In genomic region chr13:52615817-52616216, GRCh38 we compare ENCODE assay signal across 11 cellular contexts. TPM values are rescaled to one million over a fixed set of nuclear protein-coding genes. Genes with fewer than 3 reads are reported as not detected.
A peak's percentile ranks its signal among the peaks of the same experiment; 100 is the strongest.
DNase-seq lines count a peak whose midpoint lies in the region; ATAC-seq and TF ChIP-seq lines count a peak whose summit lies in the region.
"Had no signal": no experiment of that assay in that cellular context is flagged by ENCODE, and none has a peak within 500 bp of the region (broad histone marks: within the 10 kb centered on the region; RNA-seq: fewer than 3 reads in every experiment).

No MANE protein-coding gene starts in this region.

- no peaks in the 10 kb centered on the region for H3K9me3 Mint-ChIP-seq in effector memory CD8-positive, alpha-beta T cell

- H3K36me3 Mint-ChIP-seq in effector memory CD8-positive, alpha-beta T cell (ENCODE audit: insufficient read depth): peaks cover 12% of the 10 kb centered on the region

- CTCF ChIA-PET in OCI-LY7 (lab: Charles Lee; ENCODE audit: unreplicated experiment): no interaction called here

- no peaks in the 10 kb centered on the region for H3K9me3 ChIP-seq in BE2C
- H3K9me3 ChIP-seq in OCI-LY7 (ENCODE audit: low read length): no peaks in the 10 kb centered on the region
- H3K9me3 ChIP-seq: SJSA1 had no signal

- no peak overlapping the region for H3K4me3 ChIP-seq in BE2C (ENCODE audit: low read depth, low read length)
- no peak overlapping the region for H3K4me3 ChIP-seq in GM12865 (ENCODE audit: low read depth, low read length)
- no peak overlapping the region for H3K4me3 ChIP-seq in OCI-LY7 (ENCODE audit: low read depth, low read length, poor library complexity, severe bottlenecking)
- H3K4me3 ChIP-seq: SJSA1 had no signal

- H3K27ac Mint-ChIP-seq in effector memory CD8-positive, alpha-beta T cell: peak overlapping the region; percentile 96 to 97

- intact Hi-C loops in OCI-LY7 (cut with micrococcal nuclease; ENCODE audit: unreplicated experiment): loop anchor here (5.0 to 10.0 kb wide), 2 partner anchors 164 to 539 kb away; partner anchors contain the start of gene VPS36

- no peak overlapping the region for H3K27ac ChIP-seq in OCI-LY7 (ENCODE audit: low read depth, low read length, poor library complexity, severe bottlenecking)
- H3K27ac ChIP-seq: SJSA1 had no signal

- peak overlapping the region; percentile 96 to 99 for H3K4me3 Mint-ChIP-seq in effector memory CD8-positive, alpha-beta T cell

- H3K4me1 ChIP-seq in BE2C (no peaks in the 10 kb centered on the region), OCI-LY7 (ENCODE audit: insufficient read depth, low read length, poor library complexity, severe bottlenecking) (peaks cover 25% of the 10 kb centered on the region)
- H3K4me1 ChIP-seq: SJSA1 had no signal

- H3K4me1 Mint-ChIP-seq in effector memory CD8-positive, alpha-beta T cell (ENCODE audit: low read depth in 2 of 2): peaks cover 21 to 23% of the 10 kb centered on the region in 2 donors

- no TSS peak for BruUV-seq in OCI-LY7 (replicated peaks; lab: Mats Ljungman, UMichigan)

- peaks cover 8% of the 10 kb centered on the region; the same call in 1 of the 2 replicates for H4K20me1 ChIP-seq in OCI-LY7 (ENCODE audit: insufficient read depth, low read length)

- ATAC-seq in effector memory CD8-positive, alpha-beta T cell (replicated peaks): no peak
- ATAC-seq in HG02973 (IDR thresholded peaks at IDR 0.05; ENCODE audit: unreplicated experiment): no peak
- ATAC-seq in GM19328 (IDR thresholded peaks at IDR 0.05; ENCODE audit: unreplicated experiment): no peak

- peaks cover 30% of the 10 kb centered on the region for H3K79me2 ChIP-seq in OCI-LY7 (ENCODE audit: insufficient read depth, low read depth, low read length)

- no peaks in the 10 kb centered on the region for H3K36me3 ChIP-seq in BE2C
- peaks cover 7% of the 10 kb centered on the region; the same call in 1 of the 2 replicates for H3K36me3 ChIP-seq in OCI-LY7 (ENCODE audit: insufficient read depth, low read length)
- H3K36me3 ChIP-seq: SJSA1 had no signal

- DNase-seq in BE2C (no peak), GM12865 (ENCODE audit: low read depth) (peak; percentile 31), OCI-LY7 (ENCODE audit: low spot score) (peak; percentile 50), NCI-H1417 (lab: John Stamatoyannopoulos, UW) (no peak)
- DNase-seq in effector memory CD8-positive, alpha-beta T cell: no peak
- no peak for DNase-seq in stimulated activated naive CD4-positive, alpha-beta T cell (lab: John Stamatoyannopoulos, UW)
- DNase-seq: activated CD8-positive, alpha-beta memory T cell treated with anti-CD3 and anti-CD28 coated beads, Interleukin-2, amount 50 U/mL, for 4 hours; caudate nucleus had no signal

- POLR2A ChIA-PET in OCI-LY7 (lab: Charles Lee): interaction anchor here (0.8 to 2.7 kb wide), 4 partner anchors 9 to 41 kb away, joined by 3 to 46 read pairs (median 10); partner anchors contain the start of gene SUGT1

- peaks cover 7 to 8% of the 10 kb centered on the region in 2 donors for H3K27me3 Mint-ChIP-seq in effector memory CD8-positive, alpha-beta T cell

- H3K4me2 ChIP-seq in OCI-LY7 (ENCODE audit: low read length): no peak overlapping the region; the same call in 1 of the 2 replicates

- H2AFZ ChIP-seq in OCI-LY7 (ENCODE audit: low read length): peak overlapping the region; percentile 64; the same call in 1 of the 2 replicates

- TF ChIP-seq CTCF in BE2C (IDR thresholded peaks at IDR 0.05; ENCODE audit: low read depth, low read length) (0 out of 2 replicates have a peak, but pooled peaks have one; percentile 3), GM12865 (IDR thresholded peaks at IDR 0.05; ENCODE audit: insufficient read depth, low read depth, low read length, missing control alignments) (no peak), OCI-LY7 (conservative IDR thresholded peaks at IDR 0.05; ENCODE audit: low read length) (no peak; the same call in 1 of the 2 replicates)

- no peaks in the 10 kb centered on the region for H3K27me3 ChIP-seq in BE2C
- H3K27me3 ChIP-seq: SJSA1 had no signal

- no peaks in the 10 kb centered on the region for H3K9me2 ChIP-seq in OCI-LY7 (ENCODE audit: insufficient read depth, low read length)

RNA-seq across cellular contexts. Expression of gene HNRNPA1L2, which starts 26.4 kb away (rescaled TPM):
- polyA plus RNA-seq in BE2C (2012; ENCODE audit: insufficient read depth, insufficient read length, low read depth): 30.7 TPM
- 4.7 and 6.8 TPM in 2 replicates for total RNA-seq in OCI-LY7 (2014; rRNA removed; shearing (Covaris generic))
- total RNA-seq in OCI-LY7 (2022): 13.1 and 13.8 TPM in 2 replicates

RNA-seq across cellular contexts. Expression of gene SUGT1, which starts 36.8 kb away (rescaled TPM):
- polyA plus RNA-seq in BE2C (2012; ENCODE audit: insufficient read depth, insufficient read length, low read depth): 95.2 TPM
- total RNA-seq in OCI-LY7 (2014; rRNA removed; shearing (Covaris generic)): 32.1 and 36.6 TPM in 2 replicates
- 55.7 and 59.0 TPM in 2 replicates for total RNA-seq in OCI-LY7 (2022)

Comparison
In these comparisons a context has a peak if more than half of its experiments do, and no peak if none do; other contexts are left out.
1. DNase-seq: peak in GM12865 (single experiment) and OCI-LY7 (single experiment); none in BE2C (single experiment), effector memory CD8-positive, alpha-beta T cell (0 of 3), NCI-H1417 (0 of 3) and stimulated activated naive CD4-positive, alpha-beta T cell (0 of 6).